In the genomic region with DNA sequence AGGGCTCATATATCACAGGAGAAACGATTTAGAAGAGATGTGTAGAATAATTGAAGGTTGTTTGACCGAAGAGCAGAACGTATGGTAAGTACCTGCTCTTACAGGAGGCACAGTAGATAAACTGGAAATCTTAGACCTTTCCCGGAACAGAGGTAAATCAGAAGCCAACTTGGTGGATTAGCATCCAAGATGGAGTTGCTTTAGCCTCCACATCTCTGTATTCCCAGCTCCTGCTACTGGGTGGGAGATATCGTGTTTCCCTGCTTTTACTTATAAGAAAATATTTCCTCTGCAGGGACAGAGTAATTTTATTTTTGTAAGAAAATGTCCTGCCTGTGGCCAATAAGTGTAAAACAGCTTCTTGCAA, we compare ENCODE assay signal across 27 cellular contexts.
"Had no signal": no experiment of that assay in that cellular context is flagged by ENCODE, and none has a peak within 500 bp of the region (broad histone marks: within the 10 kb centered on the region; RNA-seq: fewer than 3 reads in every experiment).

No MANE protein-coding gene starts in this region.

- H3K27me3 Mint-ChIP-seq: activated naive CD8-positive, alpha-beta T cell; activated T-helper 17 cell treated with anti-CD3 and anti-CD28 coated beads, Interleukin-2, amount 50 U/mL, for 72 hours had no signal

- H3K4me1 ChIP-seq: adrenal gland, breast epithelium, Peyer's patch, SJCRH30 had no signal

- ATAC-seq: activated CD4-positive, CD25-positive, alpha-beta regulatory T cell treated with anti-CD3 and anti-CD28 coated beads, Interleukin-2, amount 50 U/mL, for 24 hours; activated T-helper 17 cell treated with anti-CD3 and anti-CD28 coated beads, Interleukin-2, amount 50 U/mL, for 72 hours; SK-N-SH treated with all-trans-retinoic acid at 6 μM for 48 hours had no signal

- H3K4me3 Mint-ChIP-seq: activated naive CD4-positive, alpha-beta T cell treated with anti-CD3 and anti-CD28 coated beads for 36 hours; activated naive CD8-positive, alpha-beta T cell; activated T-helper 17 cell treated with anti-CD3 and anti-CD28 coated beads, Interleukin-2, amount 50 U/mL, for 72 hours; T-helper 1 cell treated with Interleukin-12 subunit alpha and Interleukin-12 subunit beta and Interleukin-4 antibody, amounts not matched to agents 30 μg/mL and 1 μg/mL, for 36 hours had no signal

- H3K9me3 Mint-ChIP-seq: activated naive CD4-positive, alpha-beta T cell treated with anti-CD3 and anti-CD28 coated beads for 36 hours; activated T-helper 17 cell treated with anti-CD3 and anti-CD28 coated beads, Interleukin-2, amount 50 U/mL, for 72 hours; T-helper 1 cell treated with Interleukin-12 subunit alpha and Interleukin-12 subunit beta and Interleukin-4 antibody, amounts not matched to agents 30 μg/mL and 1 μg/mL, for 36 hours had no signal

- H3K27me3 ChIP-seq: adrenal gland, breast epithelium, MG63, Peyer's patch, SJCRH30 had no signal

- H3K27ac Mint-ChIP-seq: activated naive CD4-positive, alpha-beta T cell treated with anti-CD3 and anti-CD28 coated beads for 36 hours; activated naive CD8-positive, alpha-beta T cell; activated T-helper 17 cell treated with anti-CD3 and anti-CD28 coated beads, Interleukin-2, amount 50 U/mL, for 72 hours; T-helper 1 cell treated with Interleukin-12 subunit alpha and Interleukin-12 subunit beta and Interleukin-4 antibody, amounts not matched to agents 30 μg/mL and 1 μg/mL, for 36 hours had no signal

- DNase-seq: activated CD4-positive, alpha-beta T cell treated with anti-CD3 and anti-CD28 coated beads for 4 hours; activated gamma-delta T cell; activated naive CD4-positive, alpha-beta T cell treated with anti-CD3 and anti-CD28 coated beads for 36 hours; activated T-cell treated with anti-CD3 and anti-CD28 coated beads, Interleukin-2, amount 50 U/mL, for 48 hours; adrenal gland; anterior cingulate cortex; caudate nucleus; MG63; MV-4-11; NCI-H1092 treated with DMSO at 0.1 percent for 48 hours; NCI-H1417 treated with DMSO at 0.1 percent for 48 hours; NCI-H1694; NCI-H2029; NCI-H345; NCI-H510A; NCI-H69; Peyer's patch; Right ventricle myocardium superior; SJCRH30; SW 1271 had no signal

- H3K9me3 ChIP-seq: adrenal gland, breast epithelium, MG63, Peyer's patch, SJCRH30 had no signal

- H3K27ac ChIP-seq: adrenal gland, breast epithelium, Peyer's patch, RWPE1, SJCRH30 had no signal

- H3K36me3 Mint-ChIP-seq: activated naive CD8-positive, alpha-beta T cell had no signal

- H3K36me3 ChIP-seq: breast epithelium, MG63, Peyer's patch, SJCRH30 had no signal

- H3K4me1 Mint-ChIP-seq: activated T-helper 17 cell treated with anti-CD3 and anti-CD28 coated beads, Interleukin-2, amount 50 U/mL, for 72 hours had no signal

- H3K4me3 ChIP-seq: adrenal gland, breast epithelium, MG63, Peyer's patch, SJCRH30 had no signal
